Comparison of ENCODE assay signal across 1 cellular context in the genomic region with DNA sequence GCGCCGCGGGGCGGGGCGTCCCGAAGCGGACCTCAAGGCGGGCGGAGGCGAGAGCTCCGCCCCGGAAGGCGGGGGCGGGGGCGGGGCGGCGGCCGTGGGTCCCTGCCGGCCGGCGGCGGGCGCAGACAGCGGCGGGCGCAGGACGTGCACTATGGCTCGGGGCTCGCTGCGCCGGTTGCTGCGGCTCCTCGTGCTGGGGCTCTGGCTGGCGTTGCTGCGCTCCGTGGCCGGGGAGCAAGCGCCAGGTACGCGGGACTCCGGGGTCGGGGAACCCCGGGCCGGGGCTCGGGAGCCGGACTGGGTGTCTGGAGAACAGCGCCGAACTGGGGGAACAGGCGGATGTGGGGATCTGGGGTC.
A peak's percentile ranks its signal among the peaks of the same experiment; 100 is the strongest.
TF ChIP-seq lines count a peak whose summit lies in the region.

Gene TNFRSF12A, plus strand, starts transcription at position 122 of the 357 bp plus-strand sequence. Its CDS starts 30 bp downstream, at position 152.

TF ChIP-seq in K562, 482 proteins besides CTCF, POLR2A, EP300 and RAD21 (continued from another document and continues in another):
- TF ChIP-seq PML (IDR thresholded peaks at IDR 0.05; ENCODE audit: low read length) (peak; percentile 34; the same call in 1 of the 2 replicates), HMG20A (CRISPR knock-in tag; conservative IDR thresholded peaks at IDR 0.05) (no peak), KDM5B (IDR thresholded peaks at IDR 0.05; ENCODE audit: insufficient replicate concordance, low read depth, low read length) (peak; percentile 51), CLOCK (CRISPR knock-in tag; IDR thresholded peaks at IDR 0.05; ENCODE audit: borderline replicate concordance) (no peak), ZNF212 (CRISPR knock-in tag; IDR thresholded peaks at IDR 0.05) (no peak), ZNF699 (CRISPR knock-in tag; IDR thresholded peaks at IDR 0.05; ENCODE audit: insufficient replicate concordance) (no peak), ZNF224 (CRISPR knock-in tag; IDR thresholded peaks at IDR 0.05) (no peak), CXXC5 (CRISPR knock-in tag; IDR thresholded peaks at IDR 0.05) (peak; percentile 78), ETS2 (tag; IDR thresholded peaks at IDR 0.05; ENCODE audit: borderline replicate concordance, poor library complexity, severe bottlenecking) (no peak), POLR2G (IDR thresholded peaks at IDR 0.05; ENCODE audit: low read depth, low read length) (peak; percentile 94), GATAD2A (IDR thresholded peaks at IDR 0.05) (no peak), HMGN3 (IDR thresholded peaks at IDR 0.05; ENCODE audit: borderline replicate concordance, extremely low read depth, insufficient read length, low read depth, low read length) (no peak), ESRRA (IDR thresholded peaks at IDR 0.05; ENCODE audit: borderline replicate concordance, low read depth) (no peak), TBP (optimal IDR thresholded peaks at IDR 0.05; ENCODE audit: low read depth, low read length) (peak; percentile 75), ZNF263 (CRISPR knock-in tag; IDR thresholded peaks at IDR 0.05; ENCODE audit: borderline replicate concordance) (peak; percentile 32; the same call in 1 of the 2 replicates), MEF2D (tag; conservative IDR thresholded peaks at IDR 0.05; ENCODE audit: low read depth) (no peak), GATAD2B (IDR thresholded peaks at IDR 0.05; ENCODE audit: borderline replicate concordance) (peak; percentile 58; the same call in 1 of the 2 replicates), NCOR1 (IDR thresholded peaks at IDR 0.05) (no peak; the same call in 1 of the 2 replicates), RB1 (IDR thresholded peaks at IDR 0.05; ENCODE audit: low read depth) (peak; percentile 84), CREB5 (CRISPR knock-in tag; IDR thresholded peaks at IDR 0.05) (no peak), ARID3A (IDR thresholded peaks at IDR 0.05; ENCODE audit: borderline replicate concordance, low read depth, low read length) (no peak), L3MBTL2 (IDR thresholded peaks at IDR 0.05) (0 out of 2 replicates have a peak, but pooled peaks have one; percentile 56), LCOR (CRISPR knock-in tag; IDR thresholded peaks at IDR 0.05) (no peak), NCOA2 (IDR thresholded peaks at IDR 0.05; ENCODE audit: partially characterized antibody in 2 of 2) (no peak), POLR2B (IDR thresholded peaks at IDR 0.05; ENCODE audit: low read depth, partially characterized antibody) (peak; percentile 75), CREM (IDR thresholded peaks at IDR 0.05; ENCODE audit: low read depth) (0 out of 2 replicates have a peak, but pooled peaks have one; percentile 49), ZNF384 (IDR thresholded peaks at IDR 0.05; ENCODE audit: low read depth, low read length) (no peak), ZNF175 (CRISPR knock-in tag; IDR thresholded peaks at IDR 0.05; ENCODE audit: low read depth) (no peak), MNT (conservative IDR thresholded peaks at IDR 0.05) (peak; percentile 52 to 61), DACH1 (IDR thresholded peaks at IDR 0.05; ENCODE audit: partially characterized antibody) (no peak), TBL1XR1 (IDR thresholded peaks at IDR 0.05; ENCODE audit: low read length in 2 of 2) (no peak), PHB (CRISPR knock-in tag; IDR thresholded peaks at IDR 0.05) (no peak), POU5F1 (IDR thresholded peaks at IDR 0.05; ENCODE audit: borderline replicate concordance, low read depth, low read length, partially characterized antibody) (no peak)
- TF ChIP-seq, protein P1, sequence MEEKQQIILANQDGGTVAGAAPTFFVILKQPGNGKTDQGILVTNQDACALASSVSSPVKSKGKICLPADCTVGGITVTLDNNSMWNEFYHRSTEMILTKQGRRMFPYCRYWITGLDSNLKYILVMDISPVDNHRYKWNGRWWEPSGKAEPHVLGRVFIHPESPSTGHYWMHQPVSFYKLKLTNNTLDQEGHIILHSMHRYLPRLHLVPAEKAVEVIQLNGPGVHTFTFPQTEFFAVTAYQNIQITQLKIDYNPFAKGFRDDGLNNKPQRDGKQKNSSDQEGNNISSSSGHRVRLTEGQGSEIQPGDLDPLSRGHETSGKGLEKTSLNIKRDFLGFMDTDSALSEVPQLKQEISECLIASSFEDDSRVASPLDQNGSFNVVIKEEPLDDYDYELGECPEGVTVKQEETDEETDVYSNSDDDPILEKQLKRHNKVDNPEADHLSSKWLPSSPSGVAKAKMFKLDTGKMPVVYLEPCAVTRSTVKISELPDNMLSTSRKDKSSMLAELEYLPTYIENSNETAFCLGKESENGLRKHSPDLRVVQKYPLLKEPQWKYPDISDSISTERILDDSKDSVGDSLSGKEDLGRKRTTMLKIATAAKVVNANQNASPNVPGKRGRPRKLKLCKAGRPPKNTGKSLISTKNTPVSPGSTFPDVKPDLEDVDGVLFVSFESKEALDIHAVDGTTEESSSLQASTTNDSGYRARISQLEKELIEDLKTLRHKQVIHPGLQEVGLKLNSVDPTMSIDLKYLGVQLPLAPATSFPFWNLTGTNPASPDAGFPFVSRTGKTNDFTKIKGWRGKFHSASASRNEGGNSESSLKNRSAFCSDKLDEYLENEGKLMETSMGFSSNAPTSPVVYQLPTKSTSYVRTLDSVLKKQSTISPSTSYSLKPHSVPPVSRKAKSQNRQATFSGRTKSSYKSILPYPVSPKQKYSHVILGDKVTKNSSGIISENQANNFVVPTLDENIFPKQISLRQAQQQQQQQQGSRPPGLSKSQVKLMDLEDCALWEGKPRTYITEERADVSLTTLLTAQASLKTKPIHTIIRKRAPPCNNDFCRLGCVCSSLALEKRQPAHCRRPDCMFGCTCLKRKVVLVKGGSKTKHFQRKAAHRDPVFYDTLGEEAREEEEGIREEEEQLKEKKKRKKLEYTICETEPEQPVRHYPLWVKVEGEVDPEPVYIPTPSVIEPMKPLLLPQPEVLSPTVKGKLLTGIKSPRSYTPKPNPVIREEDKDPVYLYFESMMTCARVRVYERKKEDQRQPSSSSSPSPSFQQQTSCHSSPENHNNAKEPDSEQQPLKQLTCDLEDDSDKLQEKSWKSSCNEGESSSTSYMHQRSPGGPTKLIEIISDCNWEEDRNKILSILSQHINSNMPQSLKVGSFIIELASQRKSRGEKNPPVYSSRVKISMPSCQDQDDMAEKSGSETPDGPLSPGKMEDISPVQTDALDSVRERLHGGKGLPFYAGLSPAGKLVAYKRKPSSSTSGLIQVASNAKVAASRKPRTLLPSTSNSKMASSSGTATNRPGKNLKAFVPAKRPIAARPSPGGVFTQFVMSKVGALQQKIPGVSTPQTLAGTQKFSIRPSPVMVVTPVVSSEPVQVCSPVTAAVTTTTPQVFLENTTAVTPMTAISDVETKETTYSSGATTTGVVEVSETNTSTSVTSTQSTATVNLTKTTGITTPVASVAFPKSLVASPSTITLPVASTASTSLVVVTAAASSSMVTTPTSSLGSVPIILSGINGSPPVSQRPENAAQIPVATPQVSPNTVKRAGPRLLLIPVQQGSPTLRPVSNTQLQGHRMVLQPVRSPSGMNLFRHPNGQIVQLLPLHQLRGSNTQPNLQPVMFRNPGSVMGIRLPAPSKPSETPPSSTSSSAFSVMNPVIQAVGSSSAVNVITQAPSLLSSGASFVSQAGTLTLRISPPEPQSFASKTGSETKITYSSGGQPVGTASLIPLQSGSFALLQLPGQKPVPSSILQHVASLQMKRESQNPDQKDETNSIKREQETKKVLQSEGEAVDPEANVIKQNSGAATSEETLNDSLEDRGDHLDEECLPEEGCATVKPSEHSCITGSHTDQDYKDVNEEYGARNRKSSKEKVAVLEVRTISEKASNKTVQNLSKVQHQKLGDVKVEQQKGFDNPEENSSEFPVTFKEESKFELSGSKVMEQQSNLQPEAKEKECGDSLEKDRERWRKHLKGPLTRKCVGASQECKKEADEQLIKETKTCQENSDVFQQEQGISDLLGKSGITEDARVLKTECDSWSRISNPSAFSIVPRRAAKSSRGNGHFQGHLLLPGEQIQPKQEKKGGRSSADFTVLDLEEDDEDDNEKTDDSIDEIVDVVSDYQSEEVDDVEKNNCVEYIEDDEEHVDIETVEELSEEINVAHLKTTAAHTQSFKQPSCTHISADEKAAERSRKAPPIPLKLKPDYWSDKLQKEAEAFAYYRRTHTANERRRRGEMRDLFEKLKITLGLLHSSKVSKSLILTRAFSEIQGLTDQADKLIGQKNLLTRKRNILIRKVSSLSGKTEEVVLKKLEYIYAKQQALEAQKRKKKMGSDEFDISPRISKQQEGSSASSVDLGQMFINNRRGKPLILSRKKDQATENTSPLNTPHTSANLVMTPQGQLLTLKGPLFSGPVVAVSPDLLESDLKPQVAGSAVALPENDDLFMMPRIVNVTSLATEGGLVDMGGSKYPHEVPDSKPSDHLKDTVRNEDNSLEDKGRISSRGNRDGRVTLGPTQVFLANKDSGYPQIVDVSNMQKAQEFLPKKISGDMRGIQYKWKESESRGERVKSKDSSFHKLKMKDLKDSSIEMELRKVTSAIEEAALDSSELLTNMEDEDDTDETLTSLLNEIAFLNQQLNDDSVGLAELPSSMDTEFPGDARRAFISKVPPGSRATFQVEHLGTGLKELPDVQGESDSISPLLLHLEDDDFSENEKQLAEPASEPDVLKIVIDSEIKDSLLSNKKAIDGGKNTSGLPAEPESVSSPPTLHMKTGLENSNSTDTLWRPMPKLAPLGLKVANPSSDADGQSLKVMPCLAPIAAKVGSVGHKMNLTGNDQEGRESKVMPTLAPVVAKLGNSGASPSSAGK (IDR thresholded peaks at IDR 0.05): peak; percentile 50; the same call in 1 of the 2 replicates
- TF ChIP-seq, protein P2, sequence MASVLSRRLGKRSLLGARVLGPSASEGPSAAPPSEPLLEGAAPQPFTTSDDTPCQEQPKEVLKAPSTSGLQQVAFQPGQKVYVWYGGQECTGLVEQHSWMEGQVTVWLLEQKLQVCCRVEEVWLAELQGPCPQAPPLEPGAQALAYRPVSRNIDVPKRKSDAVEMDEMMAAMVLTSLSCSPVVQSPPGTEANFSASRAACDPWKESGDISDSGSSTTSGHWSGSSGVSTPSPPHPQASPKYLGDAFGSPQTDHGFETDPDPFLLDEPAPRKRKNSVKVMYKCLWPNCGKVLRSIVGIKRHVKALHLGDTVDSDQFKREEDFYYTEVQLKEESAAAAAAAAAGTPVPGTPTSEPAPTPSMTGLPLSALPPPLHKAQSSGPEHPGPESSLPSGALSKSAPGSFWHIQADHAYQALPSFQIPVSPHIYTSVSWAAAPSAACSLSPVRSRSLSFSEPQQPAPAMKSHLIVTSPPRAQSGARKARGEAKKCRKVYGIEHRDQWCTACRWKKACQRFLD (CRISPR knock-in tag; IDR thresholded peaks at IDR 0.05): no peak
